ENCODE assay signal across 18 cellular contexts in the genomic region with DNA sequence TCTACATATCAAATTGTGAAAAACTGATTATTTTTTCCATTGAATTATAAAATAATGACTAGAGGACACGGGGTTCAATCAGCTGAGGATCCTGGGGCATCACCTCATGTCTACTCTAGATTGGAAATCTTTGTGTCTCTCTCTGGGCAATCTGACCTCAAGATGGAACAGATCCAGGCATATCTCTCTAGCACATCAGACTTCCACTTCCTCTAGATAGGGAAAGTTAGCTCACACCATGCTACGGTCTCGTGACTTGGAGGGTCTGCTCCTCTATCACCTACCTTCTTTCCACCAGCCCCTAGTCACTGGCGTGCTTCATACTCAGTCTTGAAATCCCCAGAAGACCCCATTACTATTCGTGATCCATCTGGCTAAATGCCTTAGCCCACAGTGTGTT.
DNase-seq lines count a peak whose midpoint lies in the region; ATAC-seq and TF ChIP-seq lines count a peak whose summit lies in the region.
"Had no signal": no experiment of that assay in that cellular context is flagged by ENCODE, and none has a peak within 500 bp of the region (broad histone marks: within the 10 kb centered on the region; RNA-seq: fewer than 3 reads in every experiment).

No MANE protein-coding gene starts in this region.

- H3K79me2 ChIP-seq in SU-DHL-6 (ENCODE audit: insufficient read depth, low read length): peaks cover 25% of the 10 kb centered on the region; the same call in 1 of the 2 replicates

- no peaks in the 10 kb centered on the region for H3K27me3 Mint-ChIP-seq in activated T-cell treated with anti-CD3 and anti-CD28 coated beads, Interleukin-2, amount 50 U/mL, for 24 hours
- H3K27me3 Mint-ChIP-seq in progenitor cell of endocrine pancreas: no peaks in the 10 kb centered on the region

- no peak for ATAC-seq in stimulated activated effector memory CD8-positive, alpha-beta T cell treated with anti-CD3 and anti-CD28 coated beads, Interleukin-12 subunit alpha, Interleukin-12 subunit beta, amount 100 ng/mL, for 72 hours
- ATAC-seq in HG03025 (IDR thresholded peaks at IDR 0.05; ENCODE audit: low FRiP score, unreplicated experiment): no peak
- ATAC-seq: gastrocnemius medialis, left lobe of liver, psoas muscle had no signal

- H3K4me3 Mint-ChIP-seq in activated T-cell treated with anti-CD3 and anti-CD28 coated beads, Interleukin-2, amount 50 U/mL, for 24 hours: no peak overlapping the region
- H3K4me3 Mint-ChIP-seq in stimulated activated effector memory CD8-positive, alpha-beta T cell treated with anti-CD3 and anti-CD28 coated beads, Interleukin-12 subunit alpha, Interleukin-12 subunit beta, amount 100 ng/mL, for 72 hours: no peak overlapping the region
- H3K4me3 Mint-ChIP-seq in progenitor cell of endocrine pancreas (ENCODE audit: low read depth): no peak overlapping the region

- peaks cover 28% of the 10 kb centered on the region for H3F3A ChIP-seq in SU-DHL-6 (ENCODE audit: insufficient read depth)

- H3K27ac ChIP-seq in SU-DHL-6 (ENCODE audit: low read depth, low read length): peak overlapping the region; percentile 81
- H3K27ac ChIP-seq: gastrocnemius medialis, psoas muscle had no signal

- H3K27me3 ChIP-seq in SU-DHL-6 (ENCODE audit: low read length): no peaks in the 10 kb centered on the region
- H3K27me3 ChIP-seq: gastrocnemius medialis had no signal

- peaks cover 85% of the 10 kb centered on the region for H3K4me1 Mint-ChIP-seq in activated T-cell treated with anti-CD3 and anti-CD28 coated beads, Interleukin-2, amount 50 U/mL, for 24 hours (ENCODE audit: low read depth)
- peaks cover 68% of the 10 kb centered on the region for H3K4me1 Mint-ChIP-seq in stimulated activated effector memory CD8-positive, alpha-beta T cell treated with anti-CD3 and anti-CD28 coated beads, Interleukin-12 subunit alpha, Interleukin-12 subunit beta, amount 100 ng/mL, for 72 hours
- H3K4me1 Mint-ChIP-seq in progenitor cell of endocrine pancreas (ENCODE audit: low read depth): peaks cover 10% of the 10 kb centered on the region

- no peak overlapping the region for H2AFZ ChIP-seq in SU-DHL-6 (ENCODE audit: low read depth, low read length, severe bottlenecking)

- H3K4me2 ChIP-seq in SU-DHL-6 (ENCODE audit: low read depth, low read length, poor library complexity, severe bottlenecking): no peak overlapping the region

- 0 out of 2 replicates have a peak, but pooled peaks cover under 1% of the 10 kb centered on the region for H3K36me3 ChIP-seq in SU-DHL-6 (ENCODE audit: low read length)
- H3K36me3 ChIP-seq: gastrocnemius medialis, HAP-1 had no signal

- H3K9me3 Mint-ChIP-seq in activated T-cell treated with anti-CD3 and anti-CD28 coated beads, Interleukin-2, amount 50 U/mL, for 24 hours: peaks cover 2% of the 10 kb centered on the region
- no peaks in the 10 kb centered on the region for H3K9me3 Mint-ChIP-seq in stimulated activated effector memory CD8-positive, alpha-beta T cell treated with anti-CD3 and anti-CD28 coated beads, Interleukin-12 subunit alpha, Interleukin-12 subunit beta, amount 100 ng/mL, for 72 hours
- no peaks in the 10 kb centered on the region for H3K9me3 Mint-ChIP-seq in progenitor cell of endocrine pancreas (ENCODE audit: low read depth)

- no peak overlapping the region for H3K4me3 ChIP-seq in SU-DHL-6 (ENCODE audit: insufficient read depth, low read length, poor library complexity, severe bottlenecking)
- H3K4me3 ChIP-seq: gastrocnemius medialis, HAP-1, psoas muscle had no signal

- no peak for DNase-seq in activated T-cell treated with anti-CD3 and anti-CD28 coated beads, Interleukin-2, amount 50 U/mL, for 24 hours
- DNase-seq in activated T-cell treated with anti-CD3 and anti-CD28 coated beads for 4 hours (no peak), dermis blood vessel endothelial cell (peak; percentile 27), GM03348 (ENCODE audit: low spot score) (no peak), progenitor cell of endocrine pancreas (ENCODE audit: low spot score, unreplicated experiment) (no peak)
- no peak for DNase-seq in stimulated activated effector memory CD8-positive, alpha-beta T cell treated with anti-CD3 and anti-CD28 coated beads, Interleukin-12 subunit alpha, Interleukin-12 subunit beta, amount 100 ng/mL, for 72 hours (ENCODE audit: low spot score in 2 of 2)
- DNase-seq: activated CD4-positive, alpha-beta T cell treated with anti-CD3 and anti-CD28 coated beads for 4 hours; Caco-2; gastrocnemius medialis; NCI-H187 treated with DMSO at 0.1 percent for 48 hours; NCI-H510A; psoas muscle; stimulated activated naive CD4-positive, alpha-beta T cell treated with Interleukin-2 at 50 U/mL for 16 hours; T-helper 9 cell had no signal

- no peaks in the 10 kb centered on the region for H4K20me1 ChIP-seq in SU-DHL-6 (ENCODE audit: low read depth, low read length)

- H3K9ac ChIP-seq in SU-DHL-6 (ENCODE audit: low read length): no peak overlapping the region

- peak overlapping the region; percentile 65 for H3K27ac Mint-ChIP-seq in activated T-cell treated with anti-CD3 and anti-CD28 coated beads, Interleukin-2, amount 50 U/mL, for 24 hours
- peak overlapping the region; percentile 59 for H3K27ac Mint-ChIP-seq in stimulated activated effector memory CD8-positive, alpha-beta T cell treated with anti-CD3 and anti-CD28 coated beads, Interleukin-12 subunit alpha, Interleukin-12 subunit beta, amount 100 ng/mL, for 72 hours
- H3K27ac Mint-ChIP-seq in progenitor cell of endocrine pancreas: no peak overlapping the region

- TF ChIP-seq CTCF in SU-DHL-6 (IDR thresholded peaks at IDR 0.05; ENCODE audit: insufficient read depth, low read length, poor library complexity, severe bottlenecking): no peak
- TF ChIP-seq CTCF in progenitor cell of endocrine pancreas (IDR thresholded peaks at IDR 0.05; ENCODE audit: unreplicated experiment): no peak

- H3K9me3 ChIP-seq in SU-DHL-6 (ENCODE audit: insufficient read depth, low read length): no peaks in the 10 kb centered on the region
- H3K9me3 ChIP-seq: Caco-2, gastrocnemius medialis, HAP-1, psoas muscle had no signal

- no peaks in the 10 kb centered on the region for H3K9me2 ChIP-seq in SU-DHL-6 (replicated peaks; ENCODE audit: insufficient read depth, low read length)

- H3K36me3 Mint-ChIP-seq in activated T-cell treated with anti-CD3 and anti-CD28 coated beads, Interleukin-2, amount 50 U/mL, for 24 hours (ENCODE audit: low read depth): peaks cover 33% of the 10 kb centered on the region
- H3K36me3 Mint-ChIP-seq in stimulated activated effector memory CD8-positive, alpha-beta T cell treated with anti-CD3 and anti-CD28 coated beads, Interleukin-12 subunit alpha, Interleukin-12 subunit beta, amount 100 ng/mL, for 72 hours: peaks cover 14% of the 10 kb centered on the region
- H3K36me3 Mint-ChIP-seq in progenitor cell of endocrine pancreas (ENCODE audit: insufficient read depth): no peaks in the 10 kb centered on the region
